1 cellular context compared by ENCODE assay signal in genomic region chr1:110477445-110477957, GRCh38.
TF ChIP-seq lines count a peak whose summit lies in the region.

No MANE protein-coding gene starts in this region.

TF ChIP-seq in K562, 482 proteins besides CTCF, POLR2A, EP300 and RAD21 (continued from another document):
- no peak for TF ChIP-seq ZBTB8A (IDR thresholded peaks at IDR 0.05; ENCODE audit: partially characterized antibody)
- no peak for TF ChIP-seq MCM5 (IDR thresholded peaks at IDR 0.05; ENCODE audit: low read depth)
- TF ChIP-seq TFAP4 (CRISPR knock-in tag; IDR thresholded peaks at IDR 0.05; ENCODE audit: borderline replicate concordance) = no peak
- TF ChIP-seq ATF3 (IDR thresholded peaks at IDR 0.05) = peak; percentile 8; the same call in 1 of the 2 replicates
- no peak for TF ChIP-seq ATF3 (CRISPR knock-in tag; conservative IDR thresholded peaks at IDR 0.05)
- no peak for TF ChIP-seq ZNF695 (CRISPR knock-in tag; IDR thresholded peaks at IDR 0.05)
